8 cellular contexts compared by ENCODE assay signal in genomic region chr9:35096035-35096849, GRCh38. TPM values are rescaled to one million over a fixed set of nuclear protein-coding genes. Genes with fewer than 3 reads are reported as not detected.
DNase-seq lines count a peak whose midpoint lies in the region; ATAC-seq and TF ChIP-seq lines count a peak whose summit lies in the region.

Gene PIGO (minus strand): TSS chr9:35096591. CDS start chr9:35095565, 1,026 bp downstream.

- TF ChIP-seq CTCF in fibroblast of pulmonary artery (IDR thresholded peaks at IDR 0.05; ENCODE audit: low read length, missing control alignments) (peak; percentile 81), nephron (IDR thresholded peaks at IDR 0.05; ENCODE audit: unreplicated experiment in 3 of 3) (peak; percentile 78 to 89 (median 79))

- peak within 1 kb of the TSS; percentile 73 for H3K27ac ChIP-seq in Karpas-422 (ENCODE audit: low read length)

- peak within 1 kb of the TSS; percentile 60 for H3K4me2 ChIP-seq in Karpas-422 (ENCODE audit: low read depth, low read length, poor library complexity, severe bottlenecking)

- peak; percentile 94 for DNase-seq in Daoy (ENCODE audit: low read depth)
- DNase-seq in Karpas-422: peak; percentile 95
- peak; percentile 91 for DNase-seq in RPMI8226
- DNase-seq in activated T-helper 2 cell treated with anti-CD3 and anti-CD28 coated beads, Interferon-gamma antibody, Interleukin-2, Interleukin-4, amounts not matched to agents 10 μg/mL and 5 μg/mL and 100 μg/mL, durations not matched to agents 14 hours and 24 hours and 36 hours (ENCODE audit: low spot score): peak; percentile 85
- peak; percentile 83 for DNase-seq in fibroblast of pulmonary artery (ENCODE audit: low read depth)
- peak; percentile 92 to 93 for DNase-seq in stimulated activated naive CD8-positive, alpha-beta T cell treated with anti-CD3 and anti-CD28 coated beads, Interleukin-15, amount 100 ng/mL, for 72 hours

- no peaks in the 10 kb centered on the region for H3K9me2 ChIP-seq in Karpas-422 (replicated peaks; ENCODE audit: insufficient read depth, low read length)

- H3K27me3 ChIP-seq in Karpas-422 (ENCODE audit: low read length): no peaks in the 10 kb centered on the region

- peaks cover 23% of the 10 kb centered on the region for H3K79me2 ChIP-seq in Karpas-422 (ENCODE audit: low read length)

- H4K20me1 ChIP-seq in Karpas-422 (ENCODE audit: insufficient read depth, low read depth, low read length): no peaks in the 10 kb centered on the region

- intact Hi-C loops in activated T-helper 2 cell treated with anti-CD3 and anti-CD28 coated beads, Interferon-gamma antibody, Interleukin-2, Interleukin-4, amounts not matched to agents 10 μg/mL and 5 μg/mL and 100 μg/mL, durations not matched to agents 14 hours and 24 hours and 36 hours (cut with micrococcal nuclease): loop anchor here (1.0 to 5.0 kb wide), 7 partner anchors 15 to 395 kb away; partner anchors contain the start of genes DNAJB5 and VCP

- peaks cover 46% of the 10 kb centered on the region for H3K36me3 Mint-ChIP-seq in activated T-helper 2 cell treated with anti-CD3 and anti-CD28 coated beads, Interferon-gamma antibody, Interleukin-2, Interleukin-4, amounts not matched to agents 10 μg/mL and 5 μg/mL and 100 μg/mL, durations not matched to agents 14 hours and 24 hours and 36 hours (ENCODE audit: low read depth)
- peaks cover 32% of the 10 kb centered on the region for H3K36me3 Mint-ChIP-seq in nephron (ENCODE audit: low read depth)

- H3K4me3 ChIP-seq in Karpas-422 (ENCODE audit: low read length) (peak within 1 kb of the TSS; percentile 73), fibroblast of pulmonary artery (replicated peaks; ENCODE audit: low read depth, low read length) (peak within 1 kb of the TSS; percentile 84)

- peaks cover 19% of the 10 kb centered on the region for H3K4me1 Mint-ChIP-seq in activated T-helper 2 cell treated with anti-CD3 and anti-CD28 coated beads, Interferon-gamma antibody, Interleukin-2, Interleukin-4, amounts not matched to agents 10 μg/mL and 5 μg/mL and 100 μg/mL, durations not matched to agents 14 hours and 24 hours and 36 hours (ENCODE audit: low read depth)
- peaks cover 9% of the 10 kb centered on the region for H3K4me1 Mint-ChIP-seq in nephron
- peaks cover 65% of the 10 kb centered on the region for H3K4me1 Mint-ChIP-seq in stimulated activated naive CD8-positive, alpha-beta T cell treated with anti-CD3 and anti-CD28 coated beads, Interleukin-15, amount 100 ng/mL, for 72 hours

- peak within 1 kb of the TSS; percentile 88 for H3K27ac Mint-ChIP-seq in activated T-helper 2 cell treated with anti-CD3 and anti-CD28 coated beads, Interferon-gamma antibody, Interleukin-2, Interleukin-4, amounts not matched to agents 10 μg/mL and 5 μg/mL and 100 μg/mL, durations not matched to agents 14 hours and 24 hours and 36 hours
- H3K27ac Mint-ChIP-seq in nephron: peak within 1 kb of the TSS; percentile 63 to 94 (median 90)
- peak within 1 kb of the TSS; percentile 97 to 99 for H3K27ac Mint-ChIP-seq in stimulated activated naive CD8-positive, alpha-beta T cell treated with anti-CD3 and anti-CD28 coated beads, Interleukin-15, amount 100 ng/mL, for 72 hours

- no peaks in the 10 kb centered on the region for H3K27me3 Mint-ChIP-seq in activated T-helper 2 cell treated with anti-CD3 and anti-CD28 coated beads, Interferon-gamma antibody, Interleukin-2, Interleukin-4, amounts not matched to agents 10 μg/mL and 5 μg/mL and 100 μg/mL, durations not matched to agents 14 hours and 24 hours and 36 hours (ENCODE audit: low read depth)
- H3K27me3 Mint-ChIP-seq in nephron (ENCODE audit: low read depth): no peaks in the 10 kb centered on the region
- H3K27me3 Mint-ChIP-seq in stimulated activated naive CD8-positive, alpha-beta T cell treated with anti-CD3 and anti-CD28 coated beads, Interleukin-15, amount 100 ng/mL, for 72 hours: no peaks in the 10 kb centered on the region

- peaks cover 4% of the 10 kb centered on the region; the same call in 1 of the 2 replicates for H3K36me3 ChIP-seq in Karpas-422 (ENCODE audit: insufficient read depth, low read length)

- peak; percentile 90 for ATAC-seq in GM21786 (IDR thresholded peaks at IDR 0.05; ENCODE audit: unreplicated experiment)
- peak; percentile 94 for ATAC-seq in stimulated activated naive CD8-positive, alpha-beta T cell treated with anti-CD3 and anti-CD28 coated beads, Interleukin-15, amount 100 ng/mL, for 72 hours

- H3K9me3 Mint-ChIP-seq in activated T-helper 2 cell treated with anti-CD3 and anti-CD28 coated beads, Interferon-gamma antibody, Interleukin-2, Interleukin-4, amounts not matched to agents 10 μg/mL and 5 μg/mL and 100 μg/mL, durations not matched to agents 14 hours and 24 hours and 36 hours: no peaks in the 10 kb centered on the region
- H3K9me3 Mint-ChIP-seq in nephron: no peaks in the 10 kb centered on the region
- no peaks in the 10 kb centered on the region for H3K9me3 Mint-ChIP-seq in stimulated activated naive CD8-positive, alpha-beta T cell treated with anti-CD3 and anti-CD28 coated beads, Interleukin-15, amount 100 ng/mL, for 72 hours

- H3K4me1 ChIP-seq in Karpas-422 (ENCODE audit: low read length): peaks cover 17% of the 10 kb centered on the region

- H3K9me3 ChIP-seq in Karpas-422 (ENCODE audit: low read length): no peaks in the 10 kb centered on the region

- H3K4me3 Mint-ChIP-seq in activated T-helper 2 cell treated with anti-CD3 and anti-CD28 coated beads, Interferon-gamma antibody, Interleukin-2, Interleukin-4, amounts not matched to agents 10 μg/mL and 5 μg/mL and 100 μg/mL, durations not matched to agents 14 hours and 24 hours and 36 hours (ENCODE audit: low read depth): peak within 1 kb of the TSS; percentile 85
- H3K4me3 Mint-ChIP-seq in nephron: peak within 1 kb of the TSS; percentile 88 to 90 (median 89)
- H3K4me3 Mint-ChIP-seq in stimulated activated naive CD8-positive, alpha-beta T cell treated with anti-CD3 and anti-CD28 coated beads, Interleukin-15, amount 100 ng/mL, for 72 hours: peak within 1 kb of the TSS; percentile 87 to 92

- H2AFZ ChIP-seq in Karpas-422 (ENCODE audit: low read length): peak within 1 kb of the TSS; percentile 35; the same call in 1 of the 2 replicates

- H3K9ac ChIP-seq in Karpas-422 (ENCODE audit: low read length): peak within 1 kb of the TSS; percentile 88

RNA-seq across cellular contexts. Expression of gene PIGO, which starts in this region (rescaled TPM):
- 18.9 and 22.2 TPM in 2 replicates for total RNA-seq in Daoy (2014; rRNA removed; shearing (Covaris generic))
- total RNA-seq in Karpas-422 (2014; rRNA removed; shearing (Covaris generic); ENCODE audit: low replicate concordance): 25.1 and 29.3 TPM in 2 replicates
- 33.0 and 37.8 TPM in 2 replicates for total RNA-seq in activated T-helper 2 cell treated with anti-CD3 and anti-CD28 coated beads, Interferon-gamma antibody, Interleukin-2, Interleukin-4, amounts not matched to agents 10 μg/mL and 5 μg/mL and 100 μg/mL, durations not matched to agents 14 hours and 24 hours and 36 hours

Comparison
In these comparisons a context has a peak if more than half of its experiments do, and no peak if none do; other contexts are left out.
1. Peak in every context shown above with its lines: DNase-seq, ATAC-seq, H3K4me3 ChIP-seq and H3K27ac ChIP-seq.